In the genomic region with DNA sequence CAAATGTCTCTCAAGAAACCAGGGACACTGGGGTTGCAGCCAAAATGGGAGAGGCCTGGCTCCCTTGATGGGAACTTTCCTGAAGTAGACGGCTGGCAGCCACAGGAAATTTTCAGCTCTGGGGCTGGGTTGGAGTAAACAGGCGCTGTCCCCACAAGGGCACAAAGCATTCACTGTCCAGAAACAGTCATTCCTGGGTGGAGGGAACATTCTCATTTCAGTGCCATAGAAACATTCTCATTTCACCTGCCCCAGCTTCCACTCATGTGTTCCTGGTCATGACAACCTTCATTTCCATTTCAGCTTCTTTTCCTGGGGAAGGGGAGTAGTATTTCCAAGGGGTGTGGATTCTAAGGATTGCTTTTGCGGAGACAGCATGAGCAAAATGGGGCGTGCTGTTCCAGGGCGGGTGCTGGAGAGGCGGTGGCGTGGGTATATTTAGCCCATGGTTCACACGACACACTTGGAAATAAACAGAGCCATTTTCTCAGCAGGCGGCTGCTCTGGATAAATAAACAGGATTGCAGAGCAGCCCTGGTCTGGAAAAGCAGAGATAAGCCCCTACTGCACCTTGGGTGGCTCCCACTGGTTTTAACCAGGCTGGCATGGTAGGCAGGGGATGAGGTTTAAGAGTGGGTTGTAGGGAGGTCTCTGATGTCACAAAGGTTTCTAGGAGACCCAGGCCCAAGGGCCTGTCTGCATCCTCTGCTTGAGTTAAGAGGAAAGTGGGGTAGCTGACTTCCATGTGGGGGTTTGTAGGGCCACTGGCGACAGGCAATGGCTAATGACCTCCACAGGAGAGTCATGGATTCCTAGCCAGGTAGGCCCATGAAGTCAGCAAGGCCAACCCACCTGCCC, we compare ENCODE assay signal across 1 cellular context.
TF ChIP-seq lines count a peak whose summit lies in the region.

No MANE protein-coding gene starts in this region.

TF ChIP-seq in K562, 482 proteins besides CTCF, POLR2A, EP300 and RAD21 (continued from another document and continues in another):
- TF ChIP-seq, protein P1, sequence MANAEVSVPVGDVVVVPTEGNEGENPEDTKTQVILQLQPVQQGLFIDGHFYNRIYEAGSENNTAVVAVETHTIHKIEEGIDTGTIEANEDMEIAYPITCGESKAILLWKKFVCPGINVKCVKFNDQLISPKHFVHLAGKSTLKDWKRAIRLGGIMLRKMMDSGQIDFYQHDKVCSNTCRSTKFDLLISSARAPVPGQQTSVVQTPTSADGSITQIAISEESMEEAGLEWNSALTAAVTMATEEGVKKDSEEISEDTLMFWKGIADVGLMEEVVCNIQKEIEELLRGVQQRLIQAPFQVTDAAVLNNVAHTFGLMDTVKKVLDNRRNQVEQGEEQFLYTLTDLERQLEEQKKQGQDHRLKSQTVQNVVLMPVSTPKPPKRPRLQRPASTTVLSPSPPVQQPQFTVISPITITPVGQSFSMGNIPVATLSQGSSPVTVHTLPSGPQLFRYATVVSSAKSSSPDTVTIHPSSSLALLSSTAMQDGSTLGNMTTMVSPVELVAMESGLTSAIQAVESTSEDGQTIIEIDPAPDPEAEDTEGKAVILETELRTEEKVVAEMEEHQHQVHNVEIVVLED (CRISPR knock-in tag; IDR thresholded peaks at IDR 0.05): no peak
- TF ChIP-seq HDAC6 (IDR thresholded peaks at IDR 0.05; ENCODE audit: low read depth, low read length): no peak
- TF ChIP-seq NCOA2 (IDR thresholded peaks at IDR 0.05; ENCODE audit: partially characterized antibody in 2 of 2): no peak
- no peak for TF ChIP-seq TRIM28 (IDR thresholded peaks at IDR 0.05)
- TF ChIP-seq, protein P2, sequence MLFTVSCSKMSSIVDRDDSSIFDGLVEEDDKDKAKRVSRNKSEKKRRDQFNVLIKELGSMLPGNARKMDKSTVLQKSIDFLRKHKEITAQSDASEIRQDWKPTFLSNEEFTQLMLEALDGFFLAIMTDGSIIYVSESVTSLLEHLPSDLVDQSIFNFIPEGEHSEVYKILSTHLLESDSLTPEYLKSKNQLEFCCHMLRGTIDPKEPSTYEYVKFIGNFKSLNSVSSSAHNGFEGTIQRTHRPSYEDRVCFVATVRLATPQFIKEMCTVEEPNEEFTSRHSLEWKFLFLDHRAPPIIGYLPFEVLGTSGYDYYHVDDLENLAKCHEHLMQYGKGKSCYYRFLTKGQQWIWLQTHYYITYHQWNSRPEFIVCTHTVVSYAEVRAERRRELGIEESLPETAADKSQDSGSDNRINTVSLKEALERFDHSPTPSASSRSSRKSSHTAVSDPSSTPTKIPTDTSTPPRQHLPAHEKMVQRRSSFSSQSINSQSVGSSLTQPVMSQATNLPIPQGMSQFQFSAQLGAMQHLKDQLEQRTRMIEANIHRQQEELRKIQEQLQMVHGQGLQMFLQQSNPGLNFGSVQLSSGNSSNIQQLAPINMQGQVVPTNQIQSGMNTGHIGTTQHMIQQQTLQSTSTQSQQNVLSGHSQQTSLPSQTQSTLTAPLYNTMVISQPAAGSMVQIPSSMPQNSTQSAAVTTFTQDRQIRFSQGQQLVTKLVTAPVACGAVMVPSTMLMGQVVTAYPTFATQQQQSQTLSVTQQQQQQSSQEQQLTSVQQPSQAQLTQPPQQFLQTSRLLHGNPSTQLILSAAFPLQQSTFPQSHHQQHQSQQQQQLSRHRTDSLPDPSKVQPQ (CRISPR knock-in tag; IDR thresholded peaks at IDR 0.05; ENCODE audit: borderline replicate concordance): no peak
- TF ChIP-seq RFX5 (IDR thresholded peaks at IDR 0.05; ENCODE audit: low read depth, low read length): no peak
- no peak for TF ChIP-seq ZNF717 (CRISPR knock-in tag; IDR thresholded peaks at IDR 0.05)
- no peak for TF ChIP-seq CBX1 (IDR thresholded peaks at IDR 0.05; ENCODE audit: low read depth)
- TF ChIP-seq U2AF2 (optimal IDR thresholded peaks at IDR 0.05; ENCODE audit: low read depth, low read length): no peak
- TF ChIP-seq NR1H2 (CRISPR knock-in tag; IDR thresholded peaks at IDR 0.05): no peak
- no peak for TF ChIP-seq NR2C1 (IDR thresholded peaks at IDR 0.05)
- no peak for TF ChIP-seq NR2C1 (tag; IDR thresholded peaks at IDR 0.05)
- TF ChIP-seq, protein P3, sequence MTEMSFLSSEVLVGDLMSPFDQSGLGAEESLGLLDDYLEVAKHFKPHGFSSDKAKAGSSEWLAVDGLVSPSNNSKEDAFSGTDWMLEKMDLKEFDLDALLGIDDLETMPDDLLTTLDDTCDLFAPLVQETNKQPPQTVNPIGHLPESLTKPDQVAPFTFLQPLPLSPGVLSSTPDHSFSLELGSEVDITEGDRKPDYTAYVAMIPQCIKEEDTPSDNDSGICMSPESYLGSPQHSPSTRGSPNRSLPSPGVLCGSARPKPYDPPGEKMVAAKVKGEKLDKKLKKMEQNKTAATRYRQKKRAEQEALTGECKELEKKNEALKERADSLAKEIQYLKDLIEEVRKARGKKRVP (CRISPR knock-in tag; IDR thresholded peaks at IDR 0.05): peak; percentile 53; the same call in 1 of the 2 replicates
- 0 out of 2 replicates have a peak, but pooled peaks have one; percentile 14 for TF ChIP-seq DPF2 (IDR thresholded peaks at IDR 0.05)
- no peak for TF ChIP-seq ZNF12 (CRISPR knock-in tag; IDR thresholded peaks at IDR 0.05)
- TF ChIP-seq STAT5A (IDR thresholded peaks at IDR 0.05; ENCODE audit: borderline replicate concordance, low read length): peak; percentile 62
- no peak for TF ChIP-seq JUN (IDR thresholded peaks at IDR 0.05; ENCODE audit: borderline replicate concordance, low read depth, low read length)
- TF ChIP-seq JUN (CRISPR knock-in tag; IDR thresholded peaks at IDR 0.05; ENCODE audit: borderline replicate concordance): no peak
- TF ChIP-seq, protein P4, sequence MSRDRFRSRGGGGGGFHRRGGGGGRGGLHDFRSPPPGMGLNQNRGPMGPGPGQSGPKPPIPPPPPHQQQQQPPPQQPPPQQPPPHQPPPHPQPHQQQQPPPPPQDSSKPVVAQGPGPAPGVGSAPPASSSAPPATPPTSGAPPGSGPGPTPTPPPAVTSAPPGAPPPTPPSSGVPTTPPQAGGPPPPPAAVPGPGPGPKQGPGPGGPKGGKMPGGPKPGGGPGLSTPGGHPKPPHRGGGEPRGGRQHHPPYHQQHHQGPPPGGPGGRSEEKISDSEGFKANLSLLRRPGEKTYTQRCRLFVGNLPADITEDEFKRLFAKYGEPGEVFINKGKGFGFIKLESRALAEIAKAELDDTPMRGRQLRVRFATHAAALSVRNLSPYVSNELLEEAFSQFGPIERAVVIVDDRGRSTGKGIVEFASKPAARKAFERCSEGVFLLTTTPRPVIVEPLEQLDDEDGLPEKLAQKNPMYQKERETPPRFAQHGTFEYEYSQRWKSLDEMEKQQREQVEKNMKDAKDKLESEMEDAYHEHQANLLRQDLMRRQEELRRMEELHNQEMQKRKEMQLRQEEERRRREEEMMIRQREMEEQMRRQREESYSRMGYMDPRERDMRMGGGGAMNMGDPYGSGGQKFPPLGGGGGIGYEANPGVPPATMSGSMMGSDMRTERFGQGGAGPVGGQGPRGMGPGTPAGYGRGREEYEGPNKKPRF (IDR thresholded peaks at IDR 0.05; ENCODE audit: low read depth, low read length): no peak
- TF ChIP-seq ELF2 (CRISPR knock-in tag; IDR thresholded peaks at IDR 0.05): no peak
- TF ChIP-seq MEF2D (tag; conservative IDR thresholded peaks at IDR 0.05; ENCODE audit: low read depth): 0 out of 2 replicates have a peak, but pooled peaks have one; percentile 58
- TF ChIP-seq L3MBTL2 (IDR thresholded peaks at IDR 0.05): no peak
- TF ChIP-seq ZNF644 (tag; IDR thresholded peaks at IDR 0.05; ENCODE audit: low read depth): no peak; the same call in 1 of the 2 replicates
- TF ChIP-seq RB1 (IDR thresholded peaks at IDR 0.05; ENCODE audit: low read depth): no peak
- TF ChIP-seq, protein P5, sequence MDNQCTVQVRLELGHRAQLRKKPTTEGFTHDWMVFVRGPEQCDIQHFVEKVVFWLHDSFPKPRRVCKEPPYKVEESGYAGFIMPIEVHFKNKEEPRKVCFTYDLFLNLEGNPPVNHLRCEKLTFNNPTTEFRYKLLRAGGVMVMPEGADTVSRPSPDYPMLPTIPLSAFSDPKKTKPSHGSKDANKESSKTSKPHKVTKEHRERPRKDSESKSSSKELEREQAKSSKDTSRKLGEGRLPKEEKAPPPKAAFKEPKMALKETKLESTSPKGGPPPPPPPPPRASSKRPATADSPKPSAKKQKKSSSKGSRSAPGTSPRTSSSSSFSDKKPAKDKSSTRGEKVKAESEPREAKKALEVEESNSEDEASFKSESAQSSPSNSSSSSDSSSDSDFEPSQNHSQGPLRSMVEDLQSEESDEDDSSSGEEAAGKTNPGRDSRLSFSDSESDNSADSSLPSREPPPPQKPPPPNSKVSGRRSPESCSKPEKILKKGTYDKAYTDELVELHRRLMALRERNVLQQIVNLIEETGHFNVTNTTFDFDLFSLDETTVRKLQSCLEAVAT (IDR thresholded peaks at IDR 0.05): no peak
- 0 out of 2 replicates have a peak, but pooled peaks have one; percentile 22 for TF ChIP-seq MYNN (IDR thresholded peaks at IDR 0.05)
- TF ChIP-seq MYNN (CRISPR knock-in tag; IDR thresholded peaks at IDR 0.05): no peak
- no peak for TF ChIP-seq MYBL2 (IDR thresholded peaks at IDR 0.05; ENCODE audit: low read depth)
- no peak for TF ChIP-seq MYBL2 (CRISPR knock-in tag; IDR thresholded peaks at IDR 0.05; ENCODE audit: borderline replicate concordance)
- TF ChIP-seq HMG20A (CRISPR knock-in tag; conservative IDR thresholded peaks at IDR 0.05): no peak
- no peak for TF ChIP-seq ZSCAN32 (CRISPR knock-in tag; IDR thresholded peaks at IDR 0.05)
- no peak for TF ChIP-seq TFAM (CRISPR knock-in tag; conservative IDR thresholded peaks at IDR 0.05)
- TF ChIP-seq TEAD2 (tag; IDR thresholded peaks at IDR 0.05): no peak
- peak; percentile 11 for TF ChIP-seq WHSC1 (IDR thresholded peaks at IDR 0.05; ENCODE audit: low read length)
- no peak for TF ChIP-seq BCOR (IDR thresholded peaks at IDR 0.05)
- TF ChIP-seq KDM2B (CRISPR knock-in tag; IDR thresholded peaks at IDR 0.05): no peak
- TF ChIP-seq ZNF324 (CRISPR knock-in tag; IDR thresholded peaks at IDR 0.05): no peak
- TF ChIP-seq, protein P6, sequence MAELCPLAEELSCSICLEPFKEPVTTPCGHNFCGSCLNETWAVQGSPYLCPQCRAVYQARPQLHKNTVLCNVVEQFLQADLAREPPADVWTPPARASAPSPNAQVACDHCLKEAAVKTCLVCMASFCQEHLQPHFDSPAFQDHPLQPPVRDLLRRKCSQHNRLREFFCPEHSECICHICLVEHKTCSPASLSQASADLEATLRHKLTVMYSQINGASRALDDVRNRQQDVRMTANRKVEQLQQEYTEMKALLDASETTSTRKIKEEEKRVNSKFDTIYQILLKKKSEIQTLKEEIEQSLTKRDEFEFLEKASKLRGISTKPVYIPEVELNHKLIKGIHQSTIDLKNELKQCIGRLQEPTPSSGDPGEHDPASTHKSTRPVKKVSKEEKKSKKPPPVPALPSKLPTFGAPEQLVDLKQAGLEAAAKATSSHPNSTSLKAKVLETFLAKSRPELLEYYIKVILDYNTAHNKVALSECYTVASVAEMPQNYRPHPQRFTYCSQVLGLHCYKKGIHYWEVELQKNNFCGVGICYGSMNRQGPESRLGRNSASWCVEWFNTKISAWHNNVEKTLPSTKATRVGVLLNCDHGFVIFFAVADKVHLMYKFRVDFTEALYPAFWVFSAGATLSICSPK (IDR thresholded peaks at IDR 0.05; ENCODE audit: borderline replicate concordance): no peak
- TF ChIP-seq HNRNPLL (IDR thresholded peaks at IDR 0.05; ENCODE audit: low read depth, low read length, poor library complexity, severe bottlenecking): no peak
- no peak for TF ChIP-seq SMC3 (conservative IDR thresholded peaks at IDR 0.05; ENCODE audit: insufficient read depth, low read depth, low read length)
- no peak for TF ChIP-seq NBN (IDR thresholded peaks at IDR 0.05; ENCODE audit: low read depth)
- TF ChIP-seq CBX2 (IDR thresholded peaks at IDR 0.05; ENCODE audit: insufficient read depth, low read length, poor library complexity, severe bottlenecking): no peak
- TF ChIP-seq CBX5 (IDR thresholded peaks at IDR 0.05; ENCODE audit: borderline replicate concordance, low read depth): no peak
- peak; percentile 77; the same call in 1 of the 2 replicates for TF ChIP-seq MEF2A (IDR thresholded peaks at IDR 0.05; ENCODE audit: control insufficient read depth, low read depth, low read length)
- TF ChIP-seq, protein P7, sequence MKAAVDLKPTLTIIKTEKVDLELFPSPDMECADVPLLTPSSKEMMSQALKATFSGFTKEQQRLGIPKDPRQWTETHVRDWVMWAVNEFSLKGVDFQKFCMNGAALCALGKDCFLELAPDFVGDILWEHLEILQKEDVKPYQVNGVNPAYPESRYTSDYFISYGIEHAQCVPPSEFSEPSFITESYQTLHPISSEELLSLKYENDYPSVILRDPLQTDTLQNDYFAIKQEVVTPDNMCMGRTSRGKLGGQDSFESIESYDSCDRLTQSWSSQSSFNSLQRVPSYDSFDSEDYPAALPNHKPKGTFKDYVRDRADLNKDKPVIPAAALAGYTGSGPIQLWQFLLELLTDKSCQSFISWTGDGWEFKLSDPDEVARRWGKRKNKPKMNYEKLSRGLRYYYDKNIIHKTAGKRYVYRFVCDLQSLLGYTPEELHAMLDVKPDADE (conservative IDR thresholded peaks at IDR 0.05; ENCODE audit: control insufficient read depth, low read depth, low read length): no peak
- TF ChIP-seq DACH1 (IDR thresholded peaks at IDR 0.05; ENCODE audit: partially characterized antibody): no peak
- TF ChIP-seq, protein P8, sequence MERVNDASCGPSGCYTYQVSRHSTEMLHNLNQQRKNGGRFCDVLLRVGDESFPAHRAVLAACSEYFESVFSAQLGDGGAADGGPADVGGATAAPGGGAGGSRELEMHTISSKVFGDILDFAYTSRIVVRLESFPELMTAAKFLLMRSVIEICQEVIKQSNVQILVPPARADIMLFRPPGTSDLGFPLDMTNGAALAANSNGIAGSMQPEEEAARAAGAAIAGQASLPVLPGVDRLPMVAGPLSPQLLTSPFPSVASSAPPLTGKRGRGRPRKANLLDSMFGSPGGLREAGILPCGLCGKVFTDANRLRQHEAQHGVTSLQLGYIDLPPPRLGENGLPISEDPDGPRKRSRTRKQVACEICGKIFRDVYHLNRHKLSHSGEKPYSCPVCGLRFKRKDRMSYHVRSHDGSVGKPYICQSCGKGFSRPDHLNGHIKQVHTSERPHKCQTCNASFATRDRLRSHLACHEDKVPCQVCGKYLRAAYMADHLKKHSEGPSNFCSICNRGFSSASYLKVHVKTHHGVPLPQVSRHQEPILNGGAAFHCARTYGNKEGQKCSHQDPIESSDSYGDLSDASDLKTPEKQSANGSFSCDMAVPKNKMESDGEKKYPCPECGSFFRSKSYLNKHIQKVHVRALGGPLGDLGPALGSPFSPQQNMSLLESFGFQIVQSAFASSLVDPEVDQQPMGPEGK (CRISPR knock-in tag; IDR thresholded peaks at IDR 0.05; ENCODE audit: borderline replicate concordance): no peak
- TF ChIP-seq FOXK1 (CRISPR knock-in tag; IDR thresholded peaks at IDR 0.05; ENCODE audit: borderline replicate concordance): no peak
- no peak for TF ChIP-seq ZNF57 (CRISPR knock-in tag; IDR thresholded peaks at IDR 0.05)
- no peak for TF ChIP-seq ZNF23 (CRISPR knock-in tag; IDR thresholded peaks at IDR 0.05)
- TF ChIP-seq MTA1 (IDR thresholded peaks at IDR 0.05; ENCODE audit: borderline replicate concordance): no peak
- TF ChIP-seq SIN3A (IDR thresholded peaks at IDR 0.05; ENCODE audit: borderline replicate concordance in 2 of 2, control insufficient read depth in 1 of 2, low read depth in 2 of 2, low read length in 2 of 2): no peak
- TF ChIP-seq ASH1L (IDR thresholded peaks at IDR 0.05; ENCODE audit: borderline replicate concordance, low read depth, partially characterized antibody): no peak
- TF ChIP-seq ZNF561 (CRISPR knock-in tag; conservative IDR thresholded peaks at IDR 0.05): no peak
- no peak for TF ChIP-seq SREBF1 (IDR thresholded peaks at IDR 0.05; ENCODE audit: borderline replicate concordance, low read depth, low read length)
